5 cellular contexts compared by ENCODE assay signal in the genomic region with DNA sequence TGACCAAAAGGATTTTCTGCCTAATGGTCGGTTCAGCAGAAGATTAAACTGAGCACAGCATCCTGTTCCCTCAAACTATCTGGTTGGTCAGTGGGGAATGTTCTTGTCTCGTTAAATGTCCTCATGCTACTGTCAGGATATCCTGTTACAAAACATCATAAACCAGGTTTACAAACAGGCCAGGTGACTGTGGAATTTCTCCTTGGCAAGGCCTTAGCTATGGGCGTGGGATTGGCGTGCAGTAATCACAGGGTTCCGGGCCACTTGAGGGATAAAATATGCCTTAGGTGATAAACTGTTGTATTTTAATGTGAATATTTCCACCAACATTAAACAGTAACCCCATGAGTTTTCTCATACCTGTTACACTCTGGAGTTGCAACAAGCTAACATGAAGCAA. TPM values are rescaled to one million over a fixed set of nuclear protein-coding genes. Genes with fewer than 3 reads are reported as not detected.
"Had no signal": no experiment of that assay in that cellular context is flagged by ENCODE, and none has a peak within 500 bp of the region (broad histone marks: within the 10 kb centered on the region; RNA-seq: fewer than 3 reads in every experiment).

No MANE protein-coding gene starts in this region.

RNA-seq across cellular contexts. Expression of gene C16orf89, which starts 39.3 kb away (rescaled TPM):
- total RNA-seq: naive thymus-derived CD8-positive, alpha-beta T cell; neural crest cell; osteoblast; right lobe of liver; smooth muscle cell had no signal
